ENCODE assay signal across 35 cellular contexts in genomic region chr15:27121672-27122071, GRCh38.
A peak's percentile ranks its signal among the peaks of the same experiment; 100 is the strongest.
DNase-seq lines count a peak whose midpoint lies in the region; ATAC-seq and TF ChIP-seq lines count a peak whose summit lies in the region.
"Had no signal": no experiment of that assay in that cellular context is flagged by ENCODE, and none has a peak within 500 bp of the region (broad histone marks: within the 10 kb centered on the region; RNA-seq: fewer than 3 reads in every experiment).

No MANE protein-coding gene starts in this region.

- CTCF ChIA-PET in SK-N-SH (lab: Yijun Ruan, JAX): interaction anchor here (1.3 to 1.4 kb wide), 2 partner anchors 24 to 62 kb away, joined by 3 to 6 read pairs; no protein-coding TSS in a partner anchor
- CTCF ChIA-PET in activated naive CD4-positive, alpha-beta T cell treated with anti-CD3 and anti-CD28 coated beads for 36 hours (lab: Charles Lee): no interaction called here

- peak overlapping the region; percentile 87 for H3K14ac ChIP-seq in trophoblast cell (ENCODE audit: low read length)

- no peak overlapping the region for H3K4ac ChIP-seq in trophoblast cell (ENCODE audit: low read depth, low read length)

- no peak overlapping the region for H3K23ac ChIP-seq in trophoblast cell (ENCODE audit: low read length)

- peak overlapping the region; percentile 89 for H4K91ac ChIP-seq in trophoblast cell (ENCODE audit: low read depth, low read length)

- H2AK5ac ChIP-seq in trophoblast cell (ENCODE audit: low read length): no peak overlapping the region

- 10% methylated on average over 2 of the region's 2 CpGs for WGBS in SK-N-SH (ENCODE audit: low lambda C conversion rate)
- no CpG with 5 or more reads among the region's 2 CpGs for WGBS in trophoblast cell (ENCODE audit: extremely low coverage, insufficient coverage, insufficient read length)

- intact Hi-C loops in activated naive CD4-positive, alpha-beta T cell treated with anti-CD3 and anti-CD28 coated beads for 36 hours (cut with micrococcal nuclease): no loop called here

- peaks cover 12% of the 10 kb centered on the region for H3K9me3 Mint-ChIP-seq in osteocyte (ENCODE audit: unreplicated experiment)
- H3K9me3 Mint-ChIP-seq in activated naive CD4-positive, alpha-beta T cell treated with anti-CD3 and anti-CD28 coated beads for 36 hours: peaks cover 2% of the 10 kb centered on the region

- H3K27ac ChIP-seq in SK-N-SH (ENCODE audit: low read depth in 2 of 2, low read length in 1 of 2) (peak overlapping the region in 1 of 2 experiments; percentile 90; a peak in 2 of 4 replicates), trophoblast cell (ENCODE audit: low read depth, low read length) (peak overlapping the region; percentile 99)
- H3K27ac ChIP-seq: 22Rv1; A549; BLaER1; BLaER1 treated with 17β-estradiol and CSF1 and Interleukin-3, amounts not matched to agents 10 nM and 100 nM; C4-2B had no signal

- no peak overlapping the region for H4K12ac ChIP-seq in trophoblast cell (ENCODE audit: low read depth, low read length)

- peak overlapping the region; percentile 95 for H2BK120ac ChIP-seq in trophoblast cell (ENCODE audit: insufficient read depth, low read length, poor library complexity)

- H3K9ac ChIP-seq in SK-N-SH: no peak overlapping the region
- no peak overlapping the region for H3K9ac ChIP-seq in trophoblast cell (ENCODE audit: low read length)
- H3K9ac ChIP-seq: BLaER1; BLaER1 treated with 17β-estradiol and CSF1 and Interleukin-3, amounts not matched to agents 10 nM and 100 nM had no signal

- peak overlapping the region; percentile 81 for H2BK5ac ChIP-seq in trophoblast cell (ENCODE audit: low read depth, low read length, poor library complexity)

- H3K4me2 ChIP-seq in SK-N-SH: no peak overlapping the region
- H3K4me2 ChIP-seq in trophoblast cell (ENCODE audit: low read length): peak overlapping the region; percentile 9
- H3K4me2 ChIP-seq: A549; BLaER1; BLaER1 treated with 17β-estradiol and CSF1 and Interleukin-3, amounts not matched to agents 10 nM and 100 nM had no signal

- no peaks in the 10 kb centered on the region for H3K79me2 ChIP-seq in SK-N-SH (ENCODE audit: insufficient read depth)
- peaks cover 4% of the 10 kb centered on the region for H3K79me2 ChIP-seq in trophoblast cell (ENCODE audit: control insufficient read depth, insufficient read depth, low read length, poor library complexity)

- H3K36me3 ChIP-seq in SK-N-SH (replicated peaks in 1 of 2; ENCODE audit: control insufficient read depth in 1 of 2, insufficient read depth in 2 of 2, low read length in 1 of 2) (no peaks in the 10 kb centered on the region), trophoblast cell (ENCODE audit: control insufficient read depth in 1 of 2, insufficient read depth in 2 of 2, low read length in 2 of 2) (peaks cover 0 to 4% of the 10 kb centered on the region in 2 experiments)
- H3K36me3 ChIP-seq: BE2C; BLaER1; BLaER1 treated with 17β-estradiol and CSF1 and Interleukin-3, amounts not matched to agents 10 nM and 100 nM had no signal

- DNase-seq in SK-N-SH (no peak), osteocyte (ENCODE audit: extremely low spot score, unreplicated experiment) (no peak), trophoblast cell (no peak), ureter (ENCODE audit: low spot score) (no peak), erythroblast (lab: John Stamatoyannopoulos, UW) (no peak), AG08396 (ENCODE audit: low spot score) (no peak)
- DNase-seq in activated naive CD4-positive, alpha-beta T cell treated with anti-CD3 and anti-CD28 coated beads for 36 hours: no peak
- DNase-seq: 8988T; ACHN; AML-193; BE2C; C1 segment of cervical spinal cord; Caco-2; Calu3; CD4-positive, alpha-beta memory T cell; CD4-positive, alpha-beta T cell; CD4-positive, CD25-positive, alpha-beta regulatory T cell; CD8-positive, alpha-beta memory T cell; CD8-positive, alpha-beta T cell; COR-L47; DMS 273 treated with DMSO at 0.1 percent for 48 hours; DMS153; DMS53; DMS79; DMS79 treated with DMSO at 0.1 percent for 48 hours; DND-41; EL had no signal

- peaks cover 33% of the 10 kb centered on the region for H3K79me1 ChIP-seq in trophoblast cell (ENCODE audit: low read length)

- peaks cover 33% of the 10 kb centered on the region for H3K4me1 Mint-ChIP-seq in osteocyte (ENCODE audit: unreplicated experiment)
- H3K4me1 Mint-ChIP-seq in activated naive CD4-positive, alpha-beta T cell treated with anti-CD3 and anti-CD28 coated beads for 36 hours (ENCODE audit: low read depth): no peaks in the 10 kb centered on the region
- H3K4me1 Mint-ChIP-seq: B cell; CD14-positive monocyte; CD4-positive, alpha-beta memory T cell; CD4-positive, CD25-positive, alpha-beta regulatory T cell; CD8-positive, alpha-beta memory T cell had no signal

- H4K8ac ChIP-seq in trophoblast cell (ENCODE audit: low read depth, low read length): no peak overlapping the region

- peak overlapping the region; percentile 95 for H2BK12ac ChIP-seq in trophoblast cell (ENCODE audit: low read length)

- no peak for TF ChIP-seq RAD21 in SK-N-SH (IDR thresholded peaks at IDR 0.05; ENCODE audit: low read length)

- H3K9me2 ChIP-seq in SK-N-SH: no peaks in the 10 kb centered on the region

- H2AFZ ChIP-seq in SK-N-SH (ENCODE audit: low read depth) (no peak overlapping the region), trophoblast cell (ENCODE audit: insufficient read depth, low read length, poor library complexity) (no peak overlapping the region)

- peaks cover 0 to 56% of the 10 kb centered on the region in 2 experiments; a peak in 2 of 4 replicates for H3K4me1 ChIP-seq in SK-N-SH (ENCODE audit: control insufficient read depth in 1 of 2, insufficient read depth in 2 of 2, low read depth in 1 of 2, low read length in 1 of 2)
- peaks cover 23 to 32% of the 10 kb centered on the region in 2 experiments for H3K4me1 ChIP-seq in trophoblast cell (ENCODE audit: control insufficient read depth in 1 of 2, insufficient read depth in 2 of 2, low read length in 2 of 2)
- H3K4me1 ChIP-seq: A549; BLaER1; BLaER1 treated with 17β-estradiol and CSF1 and Interleukin-3, amounts not matched to agents 10 nM and 100 nM; Caco-2 had no signal

- H3K18ac ChIP-seq in trophoblast cell (ENCODE audit: low read length): no peak overlapping the region

- H3K4me3 ChIP-seq in SK-N-SH (ENCODE audit: low read depth in 2 of 2, low read length in 1 of 2) (no peak overlapping the region), trophoblast cell (ENCODE audit: low read depth, low read length) (no peak overlapping the region)
- H3K4me3 ChIP-seq: A549; BLaER1; BLaER1 treated with 17β-estradiol and CSF1 and Interleukin-3, amounts not matched to agents 10 nM and 100 nM had no signal

- TF ChIP-seq POLR2A in erythroblast (IDR thresholded peaks at IDR 0.05; ENCODE audit: low read length): no peak

- no peaks in the 10 kb centered on the region for H3K27me3 Mint-ChIP-seq in osteocyte (ENCODE audit: unreplicated experiment)
- no peaks in the 10 kb centered on the region for H3K27me3 Mint-ChIP-seq in activated naive CD4-positive, alpha-beta T cell treated with anti-CD3 and anti-CD28 coated beads for 36 hours (ENCODE audit: low read depth)
- H3K27me3 Mint-ChIP-seq: B cell; CD4-positive, alpha-beta memory T cell; CD4-positive, alpha-beta T cell; CD4-positive, CD25-positive, alpha-beta regulatory T cell; CD8-positive, alpha-beta memory T cell had no signal

- POLR2A ChIA-PET in SK-N-SH (lab: Yijun Ruan, JAX): interaction anchor here (0.9 kb wide), 1 partner anchor 26 kb away, joined by 4 read pairs; no protein-coding TSS in a partner anchor

- no peaks in the 10 kb centered on the region for H3F3A ChIP-seq in SK-N-SH (replicated peaks; ENCODE audit: insufficient read depth)

- peak in 1 of 2 experiments; percentile 85; a peak in 2 of 4 replicates for TF ChIP-seq EP300 in SK-N-SH (IDR thresholded peaks at IDR 0.05; ENCODE audit: borderline replicate concordance in 1 of 2, low read depth in 1 of 2, low read length in 1 of 2)

- ATAC-seq in SK-N-SH treated with all-trans-retinoic acid at 6 μM for 48 hours: no peak
- ATAC-seq: A549; CD8-positive, alpha-beta T cell had no signal

- H3K9me3 ChIP-seq in SK-N-SH: no peaks in the 10 kb centered on the region
- no peaks in the 10 kb centered on the region for H3K9me3 ChIP-seq in trophoblast cell (ENCODE audit: insufficient read depth, low read depth, low read length)
- H3K9me3 ChIP-seq: A549; BE2C; BLaER1; BLaER1 treated with 17β-estradiol and CSF1 and Interleukin-3, amounts not matched to agents 10 nM and 100 nM; Caco-2 had no signal

- H3K27me3 ChIP-seq in SK-N-SH (ENCODE audit: insufficient read depth) (no peaks in the 10 kb centered on the region), trophoblast cell (ENCODE audit: insufficient read depth, low read length) (no peaks in the 10 kb centered on the region)
- H3K27me3 ChIP-seq: BE2C; BLaER1; BLaER1 treated with 17β-estradiol and CSF1 and Interleukin-3, amounts not matched to agents 10 nM and 100 nM had no signal

- H3K4me3 Mint-ChIP-seq in osteocyte (ENCODE audit: unreplicated experiment): no peak overlapping the region
- H3K4me3 Mint-ChIP-seq in activated naive CD4-positive, alpha-beta T cell treated with anti-CD3 and anti-CD28 coated beads for 36 hours: no peak overlapping the region
- H3K4me3 Mint-ChIP-seq: B cell; CD14-positive monocyte; CD4-positive, alpha-beta memory T cell; CD4-positive, alpha-beta T cell; CD4-positive, CD25-positive, alpha-beta regulatory T cell; CD8-positive, alpha-beta memory T cell; CD8-positive, alpha-beta T cell had no signal

- TF ChIP-seq CTCF in SK-N-SH (IDR thresholded peaks at IDR 0.05) (no peak), osteocyte (IDR thresholded peaks at IDR 0.05) (no peak)

- H3K27ac Mint-ChIP-seq in osteocyte (ENCODE audit: unreplicated experiment): peak overlapping the region; percentile 80
- no peak overlapping the region for H3K27ac Mint-ChIP-seq in activated naive CD4-positive, alpha-beta T cell treated with anti-CD3 and anti-CD28 coated beads for 36 hours
- H3K27ac Mint-ChIP-seq: B cell; CD14-positive monocyte; CD4-positive, alpha-beta memory T cell; CD4-positive, alpha-beta T cell; CD4-positive, CD25-positive, alpha-beta regulatory T cell; CD8-positive, alpha-beta memory T cell; CD8-positive, alpha-beta T cell had no signal

- no peaks in the 10 kb centered on the region for H4K20me1 ChIP-seq in SK-N-SH (ENCODE audit: insufficient read depth)
- H4K20me1 ChIP-seq: BLaER1; BLaER1 treated with 17β-estradiol and CSF1 and Interleukin-3, amounts not matched to agents 10 nM and 100 nM had no signal

- no peaks in the 10 kb centered on the region for H3K36me3 Mint-ChIP-seq in osteocyte (ENCODE audit: unreplicated experiment)
- peaks cover 1% of the 10 kb centered on the region for H3K36me3 Mint-ChIP-seq in activated naive CD4-positive, alpha-beta T cell treated with anti-CD3 and anti-CD28 coated beads for 36 hours (ENCODE audit: low read depth)
- H3K36me3 Mint-ChIP-seq: CD14-positive monocyte; CD4-positive, alpha-beta memory T cell; CD4-positive, CD25-positive, alpha-beta regulatory T cell; CD8-positive, alpha-beta memory T cell; CD8-positive, alpha-beta T cell had no signal

TF ChIP-seq in SK-N-SH, 30 proteins besides CTCF, POLR2A, EP300 and RAD21 (continues in another document):
- TF ChIP-seq RCOR1 (IDR thresholded peaks at IDR 0.05; ENCODE audit: low read length): peak; percentile 77

TF ChIP-seq in SK-N-SH treated with all-trans-retinoic acid at 6 μM for 48 hours, 23 proteins besides CTCF, POLR2A, EP300 and RAD21 (continues in another document):
- TF ChIP-seq ZNF8 (CRISPR knock-in tag; IDR thresholded peaks at IDR 0.05) (peak; percentile 33; the same call in 1 of the 2 replicates), SNAI2 (CRISPR knock-in tag; IDR thresholded peaks at IDR 0.05) (no peak), TCF4 (CRISPR knock-in tag; IDR thresholded peaks at IDR 0.05; ENCODE audit: borderline replicate concordance) (peak; percentile 94)
